ENCODE assay signal across 8 cellular contexts in genomic region chr19:48325265-48325910, GRCh38. TPM values are rescaled to one million over a fixed set of nuclear protein-coding genes. Genes with fewer than 3 reads are reported as not detected.
A peak's percentile ranks its signal among the peaks of the same experiment; 100 is the strongest.
DNase-seq lines count a peak whose midpoint lies in the region.

A gene with protein sequence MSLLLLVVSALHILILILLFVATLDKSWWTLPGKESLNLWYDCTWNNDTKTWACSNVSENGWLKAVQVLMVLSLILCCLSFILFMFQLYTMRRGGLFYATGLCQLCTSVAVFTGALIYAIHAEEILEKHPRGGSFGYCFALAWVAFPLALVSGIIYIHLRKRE (plus strand): TSS chr19:48325552. CDS start chr19:48326845, 1,293 bp downstream.

- no peaks in the 10 kb centered on the region for H3K27me3 ChIP-seq in BLaER1
- no peaks in the 10 kb centered on the region for H3K27me3 ChIP-seq in skeletal muscle tissue (ENCODE audit: control insufficient read depth in 3 of 3, insufficient read depth in 3 of 3, low read length in 3 of 3)

- peaks cover 18% of the 10 kb centered on the region; the same call in 1 of the 2 replicates for H3K9me3 ChIP-seq in BLaER1
- no peaks in the 10 kb centered on the region for H3K9me3 ChIP-seq in skeletal muscle tissue (ENCODE audit: control insufficient read depth in 3 of 3, low read length in 3 of 3)

- H3K36me3 ChIP-seq in BLaER1 (peaks cover 19% of the 10 kb centered on the region), skeletal muscle tissue (ENCODE audit: control insufficient read depth in 3 of 3, insufficient read depth in 3 of 3, low read length in 3 of 3) (peaks cover 0 to 8% (median 4%) of the 10 kb centered on the region in 3 donors)

- intact Hi-C loops in T-helper 2 cell treated with Interferon-gamma antibody and Interleukin-4, amounts not matched to agents 100 ng/mL and 5 ng/mL, for 36 hours (cut with micrococcal nuclease) = no loop called here

- H3K27ac ChIP-seq in BLaER1 (peak within 1 kb of the TSS; percentile 91), skeletal muscle tissue (ENCODE audit: low read depth, low read length) (peak within 1 kb of the TSS; percentile 82)

- DNase-seq in HS-5 (ENCODE audit: low read depth) = peak; percentile 66
- peak; percentile 92 for DNase-seq in amniotic epithelial cell (ENCODE audit: low read depth)
- DNase-seq in hepatic stellate cell (ENCODE audit: low spot score) = peak; percentile 95
- no peak for DNase-seq in NCI-H1417 treated with DMSO at 0.1 percent for 48 hours (lab: John Stamatoyannopoulos, UW)
- DNase-seq in D341Med (ENCODE audit: low spot score) = no peak

- peak within 1 kb of the TSS; percentile 99 for H3K4me2 ChIP-seq in BLaER1

- H3K4me1 ChIP-seq in BLaER1 = peaks cover 81% of the 10 kb centered on the region
- H3K4me1 ChIP-seq in skeletal muscle tissue (ENCODE audit: control insufficient read depth in 3 of 3, insufficient read depth in 3 of 3, low read length in 3 of 3) = peaks cover 19 to 35% (median 21%) of the 10 kb centered on the region in 3 donors

- H3K9ac ChIP-seq in BLaER1 (peak within 1 kb of the TSS; percentile 92), skeletal muscle tissue (ENCODE audit: low read depth in 1 of 3, low read length in 3 of 3) (peak within 1 kb of the TSS; percentile 75 to 77 (median 76))

- no peaks in the 10 kb centered on the region for H4K20me1 ChIP-seq in BLaER1

- H3K4me3 ChIP-seq in BLaER1 (peak within 1 kb of the TSS; percentile 82), skeletal muscle tissue (ENCODE audit: low read length in 3 of 3) (peak within 1 kb of the TSS; percentile 62 to 80 (median 67))

RNA-seq across cellular contexts. Expression of the gene that starts here (rescaled TPM):
- total RNA-seq in T-helper 2 cell treated with Interferon-gamma antibody and Interleukin-4, amounts not matched to agents 100 ng/mL and 5 ng/mL, for 36 hours = 423 and 425 TPM in 2 replicates
- total RNA-seq in skeletal muscle tissue = 72.5 TPM

Comparison
In these comparisons a context has a peak if more than half of its experiments do, and no peak if none do; other contexts are left out.
1. DNase-seq: peak in HS-5 (single experiment), amniotic epithelial cell (single experiment) and hepatic stellate cell (single experiment); none in NCI-H1417 treated with DMSO at 0.1 percent for 48 hours (single experiment) and D341Med (single experiment).